Comparison of ENCODE assay signal across 30 cellular contexts in genomic region chr10:64346391-64346790, GRCh38.
"Had no signal": no experiment of that assay in that cellular context is flagged by ENCODE, and none has a peak within 500 bp of the region (broad histone marks: within the 10 kb centered on the region; RNA-seq: fewer than 3 reads in every experiment).

No MANE protein-coding gene starts in this region.

- H3K4me1 Mint-ChIP-seq: immature natural killer cell; naive B cell; stimulated activated naive CD8-positive, alpha-beta T cell treated with anti-CD3 and anti-CD28 coated beads, Interleukin-15, amount 100 ng/mL, for 72 hours had no signal

- H3K4me3 ChIP-seq: colonic mucosa, esophagus muscularis mucosa, gastroesophageal sphincter, lung, mucosa of descending colon, right lobe of liver, testis, tibial nerve, upper lobe of right lung, uterus had no signal

- H3K27me3 ChIP-seq: colonic mucosa, esophagus muscularis mucosa, foreskin keratinocyte, gastroesophageal sphincter, right lobe of liver, testis, tibial nerve, upper lobe of right lung, uterus had no signal

- H3K4me3 Mint-ChIP-seq: dendritic cell treated with granulocyte-macrophage colony-stimulating factor and Interleukin-4, amounts not matched to agents 40 ng/mL and 50 ng/mL, for 4 days; immature natural killer cell; mesothelial cell of epicardium; naive B cell; natural killer cell treated with Interleukin-12 subunit alpha and Interleukin-12 subunit beta and Interleukin-15 and Interleukin-18, amount 100 ng/mL, for 72 hours; neural crest cell; stimulated activated naive CD8-positive, alpha-beta T cell treated with anti-CD3 and anti-CD28 coated beads, Interleukin-15, amount 100 ng/mL, for 72 hours had no signal

- H3K27ac Mint-ChIP-seq: dendritic cell treated with granulocyte-macrophage colony-stimulating factor and Interleukin-4, amounts not matched to agents 40 ng/mL and 50 ng/mL, for 4 days; immature natural killer cell; mesothelial cell of epicardium; naive B cell; natural killer cell treated with Interleukin-12 subunit alpha and Interleukin-12 subunit beta and Interleukin-15 and Interleukin-18, amount 100 ng/mL, for 72 hours; stimulated activated naive CD8-positive, alpha-beta T cell treated with anti-CD3 and anti-CD28 coated beads, Interleukin-15, amount 100 ng/mL, for 72 hours had no signal

- DNase-seq: central memory CD4-positive, alpha-beta T cell; colonic mucosa; effector memory CD4-positive, alpha-beta T cell; foreskin keratinocyte; glutamatergic neuron; immature natural killer cell; islet precursor cell; mesenchymal stem cell; mucosa of descending colon; naive B cell; right lobe of liver; small intestine; stimulated activated CD4-positive, alpha-beta T cell treated with anti-CD3 and anti-CD28 coated beads, Interleukin-12 subunit alpha, Interleukin-12 subunit beta, amount 100 ng/mL, for 4 hours; stimulated activated CD4-positive, alpha-beta T cell treated with anti-CD3 and anti-CD28 coated beads, Interleukin-1b, Interleukin-23, amount 100 ng/mL, for 48 hours; stimulated activated CD4-positive, alpha-beta T cell treated with anti-CD3 and anti-CD28 coated beads, Interleukin-4, amount 100 ng/mL, for 1 hour; stimulated activated CD8-positive, alpha-beta memory T cell treated with anti-CD3 and anti-CD28 coated beads, Interleukin-4, amount 100 ng/mL, for 48 hours; stimulated activated naive CD4-positive, alpha-beta T cell; stimulated activated naive CD8-positive, alpha-beta T cell treated with anti-CD3 and anti-CD28 coated beads, Interleukin-15, amount 100 ng/mL, for 72 hours; testis; upper lobe of right lung; uterus had no signal

- H3K36me3 Mint-ChIP-seq: mesothelial cell of epicardium, naive B cell had no signal

- H3K36me3 ChIP-seq: colonic mucosa, esophagus muscularis mucosa, gastroesophageal sphincter, right lobe of liver, tibial nerve, upper lobe of right lung, uterus had no signal

- H3K9me3 ChIP-seq: colonic mucosa, esophagus muscularis mucosa, gastroesophageal sphincter, mucosa of descending colon, right lobe of liver, testis, tibial nerve, upper lobe of right lung, uterus had no signal

- ATAC-seq: foreskin keratinocyte; gastroesophageal sphincter; left lobe of liver; mucosa of descending colon; natural killer cell treated with Interleukin-12 subunit alpha and Interleukin-12 subunit beta and Interleukin-15 and Interleukin-18, amount 100 ng/mL, for 72 hours; right lobe of liver; stimulated activated naive CD8-positive, alpha-beta T cell treated with anti-CD3 and anti-CD28 coated beads, Interleukin-15, amount 100 ng/mL, for 72 hours; upper lobe of right lung had no signal

- H3K27ac ChIP-seq: colonic mucosa, esophagus muscularis mucosa, foreskin keratinocyte, gastroesophageal sphincter, right lobe of liver, testis, tibial nerve, upper lobe of right lung, uterus had no signal

- H3K4me1 ChIP-seq: colonic mucosa, esophagus muscularis mucosa, foreskin keratinocyte, right lobe of liver, testis, tibial nerve, upper lobe of right lung, uterus had no signal

- H3K9me3 Mint-ChIP-seq: dendritic cell treated with granulocyte-macrophage colony-stimulating factor and Interleukin-4, amounts not matched to agents 40 ng/mL and 50 ng/mL, for 4 days; mesothelial cell of epicardium; neural crest cell had no signal

- H3K27me3 Mint-ChIP-seq: dendritic cell treated with granulocyte-macrophage colony-stimulating factor and Interleukin-4, amounts not matched to agents 40 ng/mL and 50 ng/mL, for 4 days; naive B cell; natural killer cell treated with Interleukin-12 subunit alpha and Interleukin-12 subunit beta and Interleukin-15 and Interleukin-18, amount 100 ng/mL, for 72 hours; stimulated activated naive CD8-positive, alpha-beta T cell treated with anti-CD3 and anti-CD28 coated beads, Interleukin-15, amount 100 ng/mL, for 72 hours had no signal
